Comparison of ENCODE assay signal across 29 cellular contexts in genomic region chr22:48786679-48786996, GRCh38.
"Had no signal": no experiment of that assay in that cellular context is flagged by ENCODE, and none has a peak within 500 bp of the region (broad histone marks: within the 10 kb centered on the region; RNA-seq: fewer than 3 reads in every experiment).

No MANE protein-coding gene starts in this region.

- H3K27me3 ChIP-seq: MG63, Peyer's patch, SJSA1 had no signal

- DNase-seq: activated CD4-positive, alpha-beta T cell treated with anti-CD3 and anti-CD28 coated beads, Interleukin-2, amount 50 U/mL, for 4 hours; activated CD8-positive, alpha-beta memory T cell treated with anti-CD3 and anti-CD28 coated beads, Interleukin-2, amount 50 U/mL, for 4 hours; activated gamma-delta T cell treated with Interleukin-2 at 50 U/mL for 16 hours; activated naive CD4-positive, alpha-beta T cell treated with anti-CD3 and anti-CD28 coated beads for 36 hours; activated T-cell treated with anti-CD3 and anti-CD28 coated beads for 4 hours; activated T-cell treated with anti-CD3 and anti-CD28 coated beads, Interleukin-2, amount 50 U/mL, for 4 hours; anterior cingulate cortex; central memory CD4-positive, alpha-beta T cell; Kasumi-1; KG1; MG63; NCI-H1048; NCI-H1105 treated with DMSO at 0.1 percent for 48 hours; NCI-H1436; NCI-H1694; NCI-H1930; NCI-H2081 treated with DMSO at 0.1 percent for 48 hours; NCI-H226; NCI-H524 treated with DMSO at 0.1 percent for 48 hours; NCI-H748 treated with DMSO at 0.1 percent for 48 hours; NK-92 treated with Interleukin-12 subunit alpha and Interleukin-12 subunit beta, amount 100 ng/mL, for 24 hours; PC-3; Peyer's patch; RPMI8226; SHP77 treated with DMSO at 0.1 percent for 48 hours; SK-N-SH had no signal

- ATAC-seq: activated naive CD4-positive, alpha-beta T cell treated with anti-CD3 and anti-CD28 coated beads, Interleukin-2, amount 50 U/mL, for 72 hours; activated T-cell treated with anti-CD3 and anti-CD28 coated beads, Interleukin-2, amount 50 U/mL, for 4 hours; PC-3 had no signal

- H3K36me3 ChIP-seq: MG63, Peyer's patch, SJSA1 had no signal

- H3K9me3 ChIP-seq: MG63, Peyer's patch, SK-N-SH had no signal

- H3K4me1 ChIP-seq: Peyer's patch, SJSA1 had no signal

- H3K4me3 ChIP-seq: MG63, Peyer's patch, SJSA1 had no signal

- FAIRE-seq: TTC549 had no signal

- H3K4me2 ChIP-seq: SK-N-SH had no signal

- H3K9ac ChIP-seq: SK-N-SH had no signal

- H3K27ac ChIP-seq: Peyer's patch, SJSA1 had no signal
